8 cellular contexts compared by ENCODE assay signal in the genomic region with DNA sequence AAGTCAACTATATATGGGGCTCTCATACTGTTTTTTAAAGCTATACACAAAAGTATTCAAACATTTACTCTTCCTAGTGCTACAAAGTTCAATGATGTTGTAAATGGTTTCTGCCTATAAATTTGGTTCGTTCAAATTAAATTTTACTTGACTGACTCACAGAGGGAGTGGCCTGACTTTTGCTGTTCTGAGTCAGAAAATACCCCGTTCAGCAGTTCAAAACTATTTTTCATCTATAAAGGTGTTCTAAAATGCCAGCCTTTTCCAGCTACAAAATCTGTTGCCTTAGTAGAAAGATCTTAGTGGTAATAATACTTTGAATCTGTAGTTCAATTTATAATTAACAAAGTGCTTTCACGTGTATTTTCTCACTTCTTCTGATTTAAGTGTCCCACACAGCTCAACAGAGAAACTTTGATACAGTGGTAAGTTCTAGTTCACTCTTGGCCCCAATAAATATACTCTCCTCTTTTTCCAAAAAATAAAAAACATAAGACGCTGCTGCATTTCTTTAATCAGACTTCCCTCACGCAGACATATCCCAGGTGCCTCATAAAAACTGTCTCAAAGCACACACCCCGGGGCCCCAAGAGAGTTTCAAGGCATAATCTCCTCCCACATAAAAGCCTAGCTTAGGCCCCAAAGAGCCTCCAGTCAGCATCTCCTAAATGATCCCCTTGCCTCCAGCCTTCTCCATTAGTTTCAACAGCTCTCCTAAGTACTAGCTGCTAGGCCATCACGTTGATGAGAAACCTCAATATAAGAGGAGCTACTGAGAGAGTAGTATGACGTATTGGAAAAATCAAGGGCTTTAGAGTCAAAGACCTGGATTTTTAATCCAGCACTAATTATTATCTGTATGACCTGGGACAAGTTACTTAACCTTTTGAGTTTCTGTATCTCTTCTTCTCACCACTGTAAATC. TPM values are rescaled to one million over a fixed set of nuclear protein-coding genes. Genes with fewer than 3 reads are reported as not detected.
DNase-seq lines count a peak whose midpoint lies in the region; ATAC-seq and TF ChIP-seq lines count a peak whose summit lies in the region.

No MANE protein-coding gene starts in this region.

- no peak for ATAC-seq in activated CD8-positive, alpha-beta T cell treated with anti-CD3 and anti-CD28 coated beads for 36 hours
- no peak for ATAC-seq in right cardiac atrium

- peaks cover 51% of the 10 kb centered on the region for H3K36me3 Mint-ChIP-seq in activated CD8-positive, alpha-beta T cell treated with anti-CD3 and anti-CD28 coated beads for 36 hours (ENCODE audit: low read depth)
- H3K36me3 Mint-ChIP-seq in endothelial cell (ENCODE audit: low read depth, unreplicated experiment), result peaks cover 9% of the 10 kb centered on the region

- H3K9me3 ChIP-seq in right cardiac atrium (ENCODE audit: control insufficient read depth, low read length) (no peaks in the 10 kb centered on the region), stomach smooth muscle (ENCODE audit: control insufficient read depth in 2 of 2, low read length in 2 of 2) (no peaks in the 10 kb centered on the region)

- no peak for DNase-seq in AG04449 (ENCODE audit: low read depth, low spot score)
- peak; percentile 54 for DNase-seq in HT-29 (ENCODE audit: low spot score)
- DNase-seq in activated CD8-positive, alpha-beta T cell treated with anti-CD3 and anti-CD28 coated beads for 36 hours, result peak; percentile 63
- no peak for DNase-seq in right cardiac atrium
- DNase-seq in endothelial cell (ENCODE audit: low spot score), result no peak
- no peak for DNase-seq in retina
- no peak for DNase-seq in KG1 (lab: John Stamatoyannopoulos, UW)

- POLR2A ChIA-PET in AG04449 (lab: Yijun Ruan, JAX), result interaction anchor here (0.7 to 1.2 kb wide), 7 partner anchors 13 to 232 kb away, joined by 3 to 4 read pairs (median 3); partner anchors contain the start of gene COL16A1
- POLR2A ChIA-PET in activated CD8-positive, alpha-beta T cell treated with anti-CD3 and anti-CD28 coated beads for 36 hours (lab: Charles Lee), result interaction anchor here (0.9 to 2.4 kb wide), 11 partner anchors 8 to 315 kb away, joined by 3 to 14 read pairs (median 5); no protein-coding TSS in a partner anchor

- no peaks in the 10 kb centered on the region for H3K9me3 Mint-ChIP-seq in activated CD8-positive, alpha-beta T cell treated with anti-CD3 and anti-CD28 coated beads for 36 hours
- no peaks in the 10 kb centered on the region for H3K9me3 Mint-ChIP-seq in endothelial cell (ENCODE audit: unreplicated experiment)

- no peaks in the 10 kb centered on the region for H3K36me3 ChIP-seq in stomach smooth muscle (ENCODE audit: control insufficient read depth in 2 of 2, insufficient read depth in 2 of 2, low read length in 2 of 2)

- H3K27me3 Mint-ChIP-seq in activated CD8-positive, alpha-beta T cell treated with anti-CD3 and anti-CD28 coated beads for 36 hours, result no peaks in the 10 kb centered on the region
- peaks cover 8% of the 10 kb centered on the region for H3K27me3 Mint-ChIP-seq in endothelial cell (ENCODE audit: unreplicated experiment)

- WGBS in right cardiac atrium, result 21% methylated on average over 8 of the region's 8 CpGs

- H3K9ac ChIP-seq in stomach smooth muscle (ENCODE audit: low read length in 2 of 2), result peak overlapping the region in 1 of 2 donors; percentile 14

- H3K27ac Mint-ChIP-seq in activated CD8-positive, alpha-beta T cell treated with anti-CD3 and anti-CD28 coated beads for 36 hours, result peak overlapping the region; percentile 98
- no peak overlapping the region for H3K27ac Mint-ChIP-seq in endothelial cell (ENCODE audit: unreplicated experiment)

- H3K4me3 Mint-ChIP-seq in activated CD8-positive, alpha-beta T cell treated with anti-CD3 and anti-CD28 coated beads for 36 hours, result peak overlapping the region; percentile 89
- no peak overlapping the region for H3K4me3 Mint-ChIP-seq in endothelial cell (ENCODE audit: unreplicated experiment)

- peak overlapping the region; percentile 97 for H3K4me3 ChIP-seq in AG04449 (ENCODE audit: low read depth, low read length)
- H3K4me3 ChIP-seq in right cardiac atrium (ENCODE audit: low read length), result peak overlapping the region; percentile 33
- H3K4me3 ChIP-seq in stomach smooth muscle (ENCODE audit: low read length in 2 of 2), result peak overlapping the region; percentile 22 to 47

- intact Hi-C loops in activated CD8-positive, alpha-beta T cell treated with anti-CD3 and anti-CD28 coated beads for 36 hours (cut with micrococcal nuclease), result loop anchor here (5.0 kb wide), 1 partner anchor 48 kb away; no protein-coding TSS in a partner anchor
- intact Hi-C loops in right cardiac atrium (cut with DNase I), result no loop called here

- H3K27ac ChIP-seq in right cardiac atrium (ENCODE audit: low read length), result peak overlapping the region; percentile 74
- peak overlapping the region; percentile 31 for H3K27ac ChIP-seq in stomach smooth muscle (ENCODE audit: low read length)

- H3K4me1 Mint-ChIP-seq in activated CD8-positive, alpha-beta T cell treated with anti-CD3 and anti-CD28 coated beads for 36 hours (ENCODE audit: low read depth), result peaks cover 66% of the 10 kb centered on the region
- peaks cover 52% of the 10 kb centered on the region for H3K4me1 Mint-ChIP-seq in endothelial cell (ENCODE audit: unreplicated experiment)

- H3K4me1 ChIP-seq in right cardiac atrium (ENCODE audit: control insufficient read depth, insufficient read depth, low read length) (peaks cover 12% of the 10 kb centered on the region), stomach smooth muscle (ENCODE audit: control insufficient read depth, insufficient read depth, low read length) (peaks cover 29% of the 10 kb centered on the region)

- CTCF ChIA-PET in AG04449 (lab: Yijun Ruan, JAX), result interaction anchor here (0.7 to 3.6 kb wide), 13 partner anchors 9 to 146 kb away, joined by 3 to 24 read pairs (median 4); partner anchors contain the start of gene TMEM39B
- CTCF ChIA-PET in activated CD8-positive, alpha-beta T cell treated with anti-CD3 and anti-CD28 coated beads for 36 hours (lab: Charles Lee), result interaction anchor here (0.6 to 4.0 kb wide), 13 partner anchors 9 to 473 kb away, joined by 3 to 30 read pairs (median 4); partner anchors contain the start of gene SPOCD1

- TF ChIP-seq CTCF in AG04449 (IDR thresholded peaks at IDR 0.05; ENCODE audit: insufficient read depth, low read length, missing control alignments) (no peak), endothelial cell (IDR thresholded peaks at IDR 0.05; ENCODE audit: unreplicated experiment) (no peak)
- TF ChIP-seq CTCF in activated CD8-positive, alpha-beta T cell treated with anti-CD3 and anti-CD28 coated beads for 36 hours (IDR thresholded peaks at IDR 0.05), result no peak

- H3K27me3 ChIP-seq in right cardiac atrium (ENCODE audit: control insufficient read depth, insufficient read depth), result no peaks in the 10 kb centered on the region
- H3K27me3 ChIP-seq in stomach smooth muscle (ENCODE audit: control insufficient read depth in 1 of 2, insufficient read depth in 2 of 2, low read length in 2 of 2), result no peaks in the 10 kb centered on the region

RNA-seq across cellular contexts. Expression of gene PTP4A2, which starts 3.2 kb away (rescaled TPM):
- total RNA-seq in HT-29 (2014; rRNA removed; shearing (Covaris generic)), result 198 and 218 TPM in 2 replicates
- 100 to 1,000 TPM; 273 to 296 TPM for total RNA-seq in activated CD8-positive, alpha-beta T cell treated with anti-CD3 and anti-CD28 coated beads for 36 hours
- 100 to 1,000 TPM; 369 to 558 (median 421) TPM for total RNA-seq in right cardiac atrium
- polyA plus RNA-seq in right cardiac atrium, result 158 TPM
- total RNA-seq in endothelial cell (ENCODE audit: unreplicated experiment), result 162 TPM

Comparison
In these comparisons a context has a peak if more than half of its experiments do, and no peak if none do; other contexts are left out.
1. DNase-seq: peak in HT-29 (single experiment) and activated CD8-positive, alpha-beta T cell treated with anti-CD3 and anti-CD28 coated beads for 36 hours (single experiment); none in AG04449 (single experiment), right cardiac atrium (0 of 3), endothelial cell (single experiment), retina (single experiment) and KG1 (single experiment).
2. H3K4me3 ChIP-seq: peak in every context shown above with its lines; median percentile 97 in AG04449; 34 in stomach smooth muscle; 33 in right cardiac atrium.